19 cellular contexts compared by ENCODE assay signal in the genomic region with DNA sequence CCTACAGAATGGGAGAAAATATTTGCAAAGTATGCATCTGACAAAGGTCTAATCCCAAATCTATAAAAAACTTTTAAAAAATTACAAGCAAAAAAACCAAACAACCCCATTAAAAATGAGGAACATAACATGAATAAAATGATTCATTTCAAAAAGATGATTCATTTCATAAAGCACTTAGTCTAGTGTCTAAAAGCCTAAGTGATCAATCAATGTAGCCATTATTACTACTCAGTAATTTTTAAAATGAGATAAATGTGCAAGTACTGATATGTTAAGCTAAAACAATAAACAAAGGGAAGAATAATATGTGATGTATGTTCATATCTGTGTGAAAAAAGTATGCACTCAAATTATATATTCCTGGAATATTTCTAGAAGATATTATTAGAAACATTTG.
DNase-seq lines count a peak whose midpoint lies in the region; ATAC-seq and TF ChIP-seq lines count a peak whose summit lies in the region.
"Had no signal": no experiment of that assay in that cellular context is flagged by ENCODE, and none has a peak within 500 bp of the region (broad histone marks: within the 10 kb centered on the region; RNA-seq: fewer than 3 reads in every experiment).

No MANE protein-coding gene starts in this region.

- H3K4me1 ChIP-seq in OCI-LY3 (ENCODE audit: low read length), result peaks cover 37% of the 10 kb centered on the region
- H3K4me1 ChIP-seq in foreskin keratinocyte, result no peaks in the 10 kb centered on the region
- H3K4me1 ChIP-seq: A549, Caco-2 had no signal

- no peak overlapping the region for H3K4me3 Mint-ChIP-seq in mesothelial cell of epicardium
- H3K4me3 Mint-ChIP-seq: B cell; CD4-positive, alpha-beta T cell; CD8-positive, alpha-beta T cell had no signal

- no peaks in the 10 kb centered on the region for H4K20me1 ChIP-seq in OCI-LY3 (ENCODE audit: insufficient read depth, low read length)
- H4K20me1 ChIP-seq: BLaER1 treated with 17β-estradiol and CSF1 and Interleukin-3, amounts not matched to agents 10 nM and 100 nM had no signal

- peaks cover 8% of the 10 kb centered on the region for H3K9me3 Mint-ChIP-seq in mesothelial cell of epicardium

- H3K9ac ChIP-seq in OCI-LY3 (ENCODE audit: low read length), result peak overlapping the region; percentile 3; the same call in 1 of the 2 replicates
- H3K9ac ChIP-seq: BLaER1 treated with 17β-estradiol and CSF1 and Interleukin-3, amounts not matched to agents 10 nM and 100 nM had no signal

- H3K27me3 Mint-ChIP-seq in mesothelial cell of epicardium (ENCODE audit: low read depth), result no peaks in the 10 kb centered on the region
- H3K27me3 Mint-ChIP-seq: B cell; CD4-positive, alpha-beta T cell had no signal

- DNase-seq in foreskin keratinocyte (peak in 1 of 2 donors; percentile 11), mesothelial cell of epicardium (ENCODE audit: low spot score in 2 of 2, unreplicated experiment in 2 of 2) (no peak), RPMI8226 (no peak)
- no peak for DNase-seq in stimulated activated CD4-positive, alpha-beta T cell treated with anti-CD3 and anti-CD28 coated beads, Interleukin-4, amount 100 ng/mL, for 4 hours
- DNase-seq: 8988T; AML-193; Caco-2; Calu3; CD4-positive, alpha-beta T cell; CD8-positive, alpha-beta T cell; DMS79 treated with DMSO at 0.1 percent for 48 hours; GF-D8 had no signal

- H3K27ac ChIP-seq in OCI-LY3 (ENCODE audit: low read length) (peak overlapping the region; percentile 79), foreskin keratinocyte (no peak overlapping the region)
- H3K27ac ChIP-seq: A549, C4-2B had no signal

- no peak overlapping the region for H3K27ac Mint-ChIP-seq in mesothelial cell of epicardium
- H3K27ac Mint-ChIP-seq: B cell; CD4-positive, alpha-beta T cell; CD8-positive, alpha-beta T cell had no signal

- H3K4me2 ChIP-seq in OCI-LY3 (ENCODE audit: low read length), result peak overlapping the region; percentile 63
- H3K4me2 ChIP-seq: A549 had no signal

- H3K4me1 Mint-ChIP-seq in mesothelial cell of epicardium, result peaks cover 10% of the 10 kb centered on the region
- H3K4me1 Mint-ChIP-seq: B cell had no signal

- ATAC-seq in SK-N-SH treated with all-trans-retinoic acid at 6 μM for 48 hours (peak; percentile 24; the same call in 2 of the 3 replicates), foreskin keratinocyte (peak; percentile 47), HG03460 (IDR thresholded peaks at IDR 0.05; ENCODE audit: unreplicated experiment) (no peak)
- ATAC-seq: A549; CD8-positive, alpha-beta T cell had no signal

- peak overlapping the region; percentile 29; the same call in 1 of the 2 replicates for H3K4me3 ChIP-seq in OCI-LY3 (ENCODE audit: low read length)
- H3K4me3 ChIP-seq: A549; BLaER1 treated with 17β-estradiol and CSF1 and Interleukin-3, amounts not matched to agents 10 nM and 100 nM had no signal

- no peak overlapping the region for H2AFZ ChIP-seq in OCI-LY3 (ENCODE audit: low read depth, low read length)

- H3K79me2 ChIP-seq in OCI-LY3 (ENCODE audit: low read length), result no peaks in the 10 kb centered on the region

- H3K9me3 ChIP-seq in OCI-LY3 (ENCODE audit: insufficient read depth, low read length), result 0 out of 2 replicates have a peak, but pooled peaks cover 3% of the 10 kb centered on the region
- H3K9me3 ChIP-seq: A549, Caco-2 had no signal

- TF ChIP-seq CTCF in OCI-LY3 (IDR thresholded peaks at IDR 0.05; ENCODE audit: low read depth, low read length), result no peak
- no peak for TF ChIP-seq CTCF in foreskin keratinocyte (conservative IDR thresholded peaks at IDR 0.05)
- no peak for TF ChIP-seq CTCF in mesothelial cell of epicardium (IDR thresholded peaks at IDR 0.05; ENCODE audit: unreplicated experiment)

- no peaks in the 10 kb centered on the region for H3K36me3 ChIP-seq in OCI-LY3 (replicated peaks; ENCODE audit: low read depth, low read length)

- no peaks in the 10 kb centered on the region for H3K36me3 Mint-ChIP-seq in mesothelial cell of epicardium
- H3K36me3 Mint-ChIP-seq: CD8-positive, alpha-beta T cell had no signal

- H3K27me3 ChIP-seq in OCI-LY3 (ENCODE audit: low read depth, low read length), result no peaks in the 10 kb centered on the region
- H3K27me3 ChIP-seq in foreskin keratinocyte, result no peaks in the 10 kb centered on the region
- H3K27me3 ChIP-seq: BLaER1 treated with 17β-estradiol and CSF1 and Interleukin-3, amounts not matched to agents 10 nM and 100 nM had no signal

TF ChIP-seq in SK-N-SH treated with all-trans-retinoic acid at 6 μM for 48 hours, 23 proteins besides CTCF, POLR2A, EP300 and RAD21:
- TF ChIP-seq ESRRG (CRISPR knock-in tag; IDR thresholded peaks at IDR 0.05), result no peak
- peak; percentile 91 for TF ChIP-seq ISL1 (CRISPR knock-in tag; IDR thresholded peaks at IDR 0.05)
